ENCODE assay signal across 16 cellular contexts in the genomic region with DNA sequence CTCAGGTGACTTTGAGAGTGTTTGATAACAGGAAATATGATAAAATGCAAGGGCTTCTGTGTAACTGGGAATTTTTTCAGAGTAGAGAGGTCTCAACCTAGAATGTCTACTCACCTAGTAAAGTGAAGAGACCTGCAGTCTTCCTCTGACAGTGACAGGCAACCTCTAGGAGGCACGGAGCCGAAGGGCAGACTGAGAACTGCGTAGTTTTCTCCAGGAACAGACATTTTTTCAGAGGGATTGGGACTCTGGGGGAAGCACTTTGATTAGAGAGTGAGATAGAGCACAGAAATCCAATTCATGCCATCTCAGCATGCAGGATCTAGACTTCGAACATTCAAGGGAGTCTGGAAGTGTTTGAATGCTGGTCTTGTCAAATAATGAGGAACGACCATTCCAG.
DNase-seq lines count a peak whose midpoint lies in the region; ATAC-seq lines count a peak whose summit lies in the region.
"Had no signal": no experiment of that assay in that cellular context is flagged by ENCODE, and none has a peak within 500 bp of the region (broad histone marks: within the 10 kb centered on the region; RNA-seq: fewer than 3 reads in every experiment).

No MANE protein-coding gene starts in this region.

- H4K8ac ChIP-seq in mesendoderm (ENCODE audit: low read depth, low read length) = no peak overlapping the region

- H3K27me3 ChIP-seq in mesendoderm (ENCODE audit: insufficient read depth, low read length, poor library complexity) = no peaks in the 10 kb centered on the region
- H3K27me3 ChIP-seq: BLaER1 had no signal

- peak overlapping the region; percentile 38 for H2BK15ac ChIP-seq in mesendoderm (replicated peaks; ENCODE audit: low read depth)

- H3K9ac ChIP-seq in mesendoderm (ENCODE audit: low read length) = no peak overlapping the region
- H3K9ac ChIP-seq: BLaER1 had no signal

- H4K5ac ChIP-seq in mesendoderm (ENCODE audit: low read length) = no peak overlapping the region

- peaks cover 5% of the 10 kb centered on the region for H3K4me1 ChIP-seq in mesendoderm (ENCODE audit: control insufficient read depth, low read depth, low read length)
- H3K4me1 ChIP-seq: BLaER1 had no signal

- WGBS in mesendoderm (ENCODE audit: extremely low coverage, insufficient coverage, low lambda C conversion rate) = no CpG with 5 or more reads among the region's 5 CpGs

- H3K4ac ChIP-seq in mesendoderm (ENCODE audit: low read depth, low read length) = no peak overlapping the region

- no peaks in the 10 kb centered on the region for H3K9me3 Mint-ChIP-seq in stimulated activated naive CD8-positive, alpha-beta T cell treated with anti-CD3 and anti-CD28 coated beads, Interleukin-15, amount 100 ng/mL, for 72 hours
- H3K9me3 Mint-ChIP-seq: HFFc6 had no signal

- peaks cover 14% of the 10 kb centered on the region for H3K4me1 Mint-ChIP-seq in stimulated activated naive CD8-positive, alpha-beta T cell treated with anti-CD3 and anti-CD28 coated beads, Interleukin-15, amount 100 ng/mL, for 72 hours
- H3K4me1 Mint-ChIP-seq in T-helper 17 cell = peaks cover 9% of the 10 kb centered on the region

- H3K27ac Mint-ChIP-seq in stimulated activated naive CD8-positive, alpha-beta T cell treated with anti-CD3 and anti-CD28 coated beads, Interleukin-15, amount 100 ng/mL, for 72 hours = peak overlapping the region; percentile 8 to 68
- H3K27ac Mint-ChIP-seq in T-helper 17 cell = peak overlapping the region; percentile 21
- H3K27ac Mint-ChIP-seq: HFFc6 had no signal

- H3K9me3 ChIP-seq in T-helper 17 cell (ENCODE audit: control insufficient read depth, low read length, poor library complexity, severe bottlenecking) = no peaks in the 10 kb centered on the region
- H3K9me3 ChIP-seq: BLaER1 had no signal

- peaks cover 2% of the 10 kb centered on the region for H3K36me3 Mint-ChIP-seq in T-helper 17 cell (ENCODE audit: low read depth)

- peak overlapping the region; percentile 62 for H2BK120ac ChIP-seq in mesendoderm (ENCODE audit: low read depth, low read length)

- no peak overlapping the region for H3K4me3 ChIP-seq in mesendoderm (ENCODE audit: low read length)
- H3K4me3 ChIP-seq: BLaER1, GM12878 had no signal

- no peak overlapping the region for H3K23ac ChIP-seq in mesendoderm (ENCODE audit: low read length)

- no peak for ATAC-seq in stimulated activated naive CD8-positive, alpha-beta T cell treated with anti-CD3 and anti-CD28 coated beads, Interleukin-15, amount 100 ng/mL, for 72 hours
- ATAC-seq in stimulated activated naive CD8-positive, alpha-beta T cell treated with anti-CD3 and anti-CD28 coated beads, Interleukin-15, Interleukin-2, amounts not matched to agents 100 U/mL and 50 U/mL, for 24 hours = no peak
- ATAC-seq in T-helper 17 cell = no peak
- ATAC-seq in GM18858 (IDR thresholded peaks at IDR 0.05; ENCODE audit: unreplicated experiment) = no peak
- no peak for ATAC-seq in HG02870 (IDR thresholded peaks at IDR 0.05; ENCODE audit: unreplicated experiment)
- ATAC-seq: GM12878 had no signal

- H3K56ac ChIP-seq in mesendoderm (ENCODE audit: low read length) = no peak overlapping the region

- peak overlapping the region; percentile 68 for H3K18ac ChIP-seq in mesendoderm (ENCODE audit: low read length)

- H3K79me2 ChIP-seq in mesendoderm (ENCODE audit: control insufficient read depth, insufficient read depth, low read length) = no peaks in the 10 kb centered on the region

- H2AK5ac ChIP-seq in mesendoderm (ENCODE audit: low read length) = peak overlapping the region; percentile 11

- H3K36me3 ChIP-seq in mesendoderm (ENCODE audit: control insufficient read depth, insufficient read depth, low read length) = no peaks in the 10 kb centered on the region
- H3K36me3 ChIP-seq: BLaER1 had no signal

- DNase-seq in stimulated activated naive CD8-positive, alpha-beta T cell treated with anti-CD3 and anti-CD28 coated beads, Interleukin-15, amount 100 ng/mL, for 72 hours = no peak
- no peak for DNase-seq in stimulated activated naive CD8-positive, alpha-beta T cell treated with anti-CD3 and anti-CD28 coated beads, Interleukin-15, Interleukin-2, amounts not matched to agents 100 U/mL and 50 U/mL, for 24 hours
- no peak for DNase-seq in T-helper 17 cell
- no peak for DNase-seq in mesendoderm
- no peak for DNase-seq in NCI-H446 (lab: John Stamatoyannopoulos, UW)
- DNase-seq in NCI-H82 treated with DMSO at 0.1 percent for 48 hours (lab: John Stamatoyannopoulos, UW; ENCODE audit: unreplicated experiment) = no peak
- DNase-seq: 8988T, AML-193, DMS79, GOT3, HCEC 1CT, HFFc6 had no signal

- no peaks in the 10 kb centered on the region for H3K27me3 Mint-ChIP-seq in stimulated activated naive CD8-positive, alpha-beta T cell treated with anti-CD3 and anti-CD28 coated beads, Interleukin-15, amount 100 ng/mL, for 72 hours
- H3K27me3 Mint-ChIP-seq in T-helper 17 cell = no peaks in the 10 kb centered on the region

- H3K27ac ChIP-seq in mesendoderm (ENCODE audit: low read depth, low read length) = no peak overlapping the region
- H3K27ac ChIP-seq: BLaER1 had no signal

- no peak overlapping the region for H3K4me3 Mint-ChIP-seq in stimulated activated naive CD8-positive, alpha-beta T cell treated with anti-CD3 and anti-CD28 coated beads, Interleukin-15, amount 100 ng/mL, for 72 hours
- no peak overlapping the region for H3K4me3 Mint-ChIP-seq in T-helper 17 cell
- H3K4me3 Mint-ChIP-seq: HFFc6 had no signal

- H3K79me1 ChIP-seq in mesendoderm (ENCODE audit: low read length) = no peaks in the 10 kb centered on the region

- no peak overlapping the region for H3K4me2 ChIP-seq in mesendoderm (ENCODE audit: low read length)
- H3K4me2 ChIP-seq: BLaER1 had no signal

- H2BK5ac ChIP-seq in mesendoderm (ENCODE audit: low read length) = no peak overlapping the region
